Comparison of ENCODE assay signal across 8 cellular contexts in genomic region chr7:32495298-32496051, GRCh38. TPM values are rescaled to one million over a fixed set of nuclear protein-coding genes. Genes with fewer than 3 reads are reported as not detected.
DNase-seq lines count a peak whose midpoint lies in the region; ATAC-seq and TF ChIP-seq lines count a peak whose summit lies in the region.

AVL9 (plus strand) TSS chr7:32495489; CDS start chr7:32495710, 221 bp downstream.

- no peaks in the 10 kb centered on the region for H3K27me3 ChIP-seq in Caco-2 (replicated peaks; ENCODE audit: control insufficient read depth, insufficient read depth, low read length)
- H3K27me3 ChIP-seq in HUES48 (ENCODE audit: control insufficient read depth, insufficient read depth, low read length), result no peaks in the 10 kb centered on the region
- H3K27me3 ChIP-seq in NT2/D1 (ENCODE audit: insufficient read depth, insufficient read length), result no peaks in the 10 kb centered on the region
- no peaks in the 10 kb centered on the region for H3K27me3 ChIP-seq in endocrine pancreas (ENCODE audit: control insufficient read depth, insufficient read depth, low read length)

- H3K36me3 ChIP-seq in Caco-2 (ENCODE audit: control insufficient read depth, insufficient read depth, low read length) (no peaks in the 10 kb centered on the region; the same call in 1 of the 2 replicates), HUES48 (ENCODE audit: control insufficient read depth, insufficient read depth, low read length) (0 out of 2 replicates have a peak, but pooled peaks cover 5% of the 10 kb centered on the region), NT2/D1 (ENCODE audit: insufficient read depth, insufficient read length, low read length) (peaks cover 9% of the 10 kb centered on the region), endocrine pancreas (ENCODE audit: control insufficient read depth, insufficient read depth, low read length) (no peaks in the 10 kb centered on the region)

- intact Hi-C loops in Caco-2 (cut with micrococcal nuclease; ENCODE audit: unreplicated experiment), result loop anchor here (2.0 kb wide), 1 partner anchor 397 kb away; no protein-coding TSS in a partner anchor

- H3K9ac ChIP-seq in HUES48 (ENCODE audit: low read depth, low read length), result peak within 1 kb of the TSS; percentile 98
- peak within 1 kb of the TSS; percentile 92 for H3K9ac ChIP-seq in NT2/D1 (ENCODE audit: insufficient read length, low read depth)
- H3K9ac ChIP-seq in endocrine pancreas (ENCODE audit: control insufficient read depth, insufficient read depth, low read length), result peak within 1 kb of the TSS; percentile 96

- peak within 1 kb of the TSS; percentile 79 for H3K4me3 Mint-ChIP-seq in Caco-2 (ENCODE audit: unreplicated experiment)

- POLR2A ChIA-PET in Caco-2 (lab: Charles Lee), result interaction anchor here (0.6 to 0.9 kb wide), 8 partner anchors 11 to 1223 kb away, joined by 3 to 17 read pairs (median 4); no protein-coding TSS in a partner anchor

- CTCF ChIA-PET in Caco-2 (lab: Charles Lee), result interaction anchor here (0.6 kb wide), 3 partner anchors 40 to 582 kb away, joined by 3 to 4 read pairs (median 3); no protein-coding TSS in a partner anchor

- H3K9me3 Mint-ChIP-seq in Caco-2 (ENCODE audit: unreplicated experiment), result no peaks in the 10 kb centered on the region

- no peaks in the 10 kb centered on the region for H3K27me3 Mint-ChIP-seq in Caco-2 (ENCODE audit: insufficient read depth, unreplicated experiment)

- peak within 1 kb of the TSS; percentile 93 for H3K4me3 ChIP-seq in Caco-2 (ENCODE audit: low read depth, low read length)
- H3K4me3 ChIP-seq in HUES48 (ENCODE audit: low read depth, low read length), result peak within 1 kb of the TSS; percentile 100
- peak within 1 kb of the TSS; percentile 95 for H3K4me3 ChIP-seq in NT2/D1 (ENCODE audit: insufficient read length, low read depth)
- H3K4me3 ChIP-seq in endocrine pancreas (ENCODE audit: control insufficient read depth, insufficient read depth, low read length), result peak within 1 kb of the TSS; percentile 93

- H3K4me1 ChIP-seq in Caco-2 (0 out of 2 replicates have a peak, but pooled peaks cover 9% of the 10 kb centered on the region), HUES48 (ENCODE audit: control insufficient read depth, insufficient read depth, low read length) (0 out of 2 replicates have a peak, but pooled peaks cover 6% of the 10 kb centered on the region), NT2/D1 (ENCODE audit: insufficient read depth, insufficient read length) (peaks cover 2% of the 10 kb centered on the region), endocrine pancreas (ENCODE audit: control insufficient read depth, insufficient read depth, low read length) (peaks cover 6% of the 10 kb centered on the region)

- H3K9me3 ChIP-seq in Caco-2 (no peaks in the 10 kb centered on the region), HUES48 (ENCODE audit: control insufficient read depth, insufficient read depth, low read length) (no peaks in the 10 kb centered on the region), NT2/D1 (ENCODE audit: insufficient read depth, low read length) (peaks cover 11% of the 10 kb centered on the region; the same call in 1 of the 2 replicates), endocrine pancreas (ENCODE audit: control insufficient read depth, low read length) (no peaks in the 10 kb centered on the region)

- no peaks in the 10 kb centered on the region for H3K4me1 Mint-ChIP-seq in Caco-2 (ENCODE audit: low read depth, unreplicated experiment)

- TF ChIP-seq CTCF in Caco-2 (IDR thresholded peaks at IDR 0.05; ENCODE audit: insufficient read depth in 1 of 2, low read depth in 1 of 2, low read length in 1 of 2, severe bottlenecking in 1 of 2, unreplicated experiment in 1 of 2), result no peak

- peak within 1 kb of the TSS; percentile 83 for H3K27ac Mint-ChIP-seq in Caco-2 (ENCODE audit: unreplicated experiment)

- ATAC-seq in GM21423 (IDR thresholded peaks at IDR 0.05; ENCODE audit: unreplicated experiment), result peak; percentile 94

- H3K36me3 Mint-ChIP-seq in Caco-2 (ENCODE audit: insufficient read depth, unreplicated experiment), result peaks cover 31% of the 10 kb centered on the region

- no TSS peak for BruUV-seq in Caco-2 (replicated peaks; lab: Mats Ljungman, UMichigan)

- peak within 1 kb of the TSS; percentile 99 for H3K27ac ChIP-seq in HUES48 (ENCODE audit: low read depth, low read length)

- peak; percentile 99 for DNase-seq in Caco-2
- peak; percentile 97 for DNase-seq in NT2/D1 (ENCODE audit: low read depth, low spot score)
- peak; percentile 94 for DNase-seq in activated CD8-positive, alpha-beta memory T cell treated with anti-CD3 and anti-CD28 coated beads, Interleukin-2, amount 50 U/mL, for 1 hour (ENCODE audit: extremely low read depth)
- DNase-seq in mesenteric fat pad (ENCODE audit: low spot score), result peak; percentile 99
- DNase-seq in stimulated activated CD8-positive, alpha-beta memory T cell treated with anti-CD3 and anti-CD28 coated beads, Interleukin-15, amount 100 ng/mL, for 1 hour (ENCODE audit: low read depth), result peak; percentile 98

RNA-seq across cellular contexts. Expression of gene AVL9, which starts in this region (rescaled TPM):
- total RNA-seq in Caco-2 (2022) (39.7 and 41.0 TPM in 2 replicates), mesenteric fat pad (35.5 TPM)

Comparison
In these comparisons a context has a peak if more than half of its experiments do, and no peak if none do; other contexts are left out.
1. Peak in every context shown above with its lines: DNase-seq, ATAC-seq, H3K4me3 ChIP-seq and H3K27ac ChIP-seq.